ENCODE assay signal across 8 cellular contexts in genomic region chr3:12138044-12138443, GRCh38. TPM values are rescaled to one million over a fixed set of nuclear protein-coding genes. Genes with fewer than 3 reads are reported as not detected.
DNase-seq lines count a peak whose midpoint lies in the region; ATAC-seq and TF ChIP-seq lines count a peak whose summit lies in the region.

No MANE protein-coding gene starts in this region.

- H2AFZ ChIP-seq in OCI-LY7 (ENCODE audit: low read length): peak overlapping the region; percentile 49; the same call in 1 of the 2 replicates

- H3K79me2 ChIP-seq in OCI-LY7 (ENCODE audit: insufficient read depth, low read depth, low read length): no peaks in the 10 kb centered on the region

- intact Hi-C loops in OCI-LY7 (cut with micrococcal nuclease; ENCODE audit: unreplicated experiment) (loop anchor here (5.0 kb wide), 2 partner anchors 754 to 761 kb away; no protein-coding TSS in a partner anchor), sciatic nerve (cut with DNase I) (loop anchor here (5.0 kb wide), 1 partner anchor 339 kb away; no protein-coding TSS in a partner anchor), spleen (cut with DNase I; ENCODE audit: low total_unique reads) (loop anchor here (5.0 kb wide), 1 partner anchor 339 kb away; no protein-coding TSS in a partner anchor)

- 12 to 23% (median 15%) methylated on average over 1 of the region's 1 CpG for WGBS in spleen, 5 donors

- H4K20me1 ChIP-seq in OCI-LY7 (ENCODE audit: insufficient read depth, low read length): no peaks in the 10 kb centered on the region

- peak; percentile 46 for ATAC-seq in sciatic nerve

- DNase-seq in stimulated activated CD4-positive, alpha-beta T cell treated with anti-CD3 and anti-CD28 coated beads, Interleukin-1b, Interleukin-23, amount 100 ng/mL, for 48 hours: peak; percentile 25
- DNase-seq in stimulated activated CD4-positive, alpha-beta T cell treated with anti-CD3 and anti-CD28 coated beads, Interleukin-4, amount 100 ng/mL, for 1 hour: no peak
- DNase-seq in OCI-LY7 (ENCODE audit: low spot score) (peak; percentile 39), erythroblast (lab: John Stamatoyannopoulos, UW) (peak; percentile 5 to 27), sciatic nerve (ENCODE audit: low spot score) (no peak), spleen (no peak), OCI-M2 (lab: John Stamatoyannopoulos, UW; ENCODE audit: unreplicated experiment) (no peak), NCI-H2081 treated with DMSO at 0.1 percent for 48 hours (lab: John Stamatoyannopoulos, UW) (no peak)

- H3K27ac ChIP-seq in OCI-LY7 (ENCODE audit: low read depth, low read length, poor library complexity, severe bottlenecking) (no peak overlapping the region), spleen (peak overlapping the region in 1 of 8 donors; percentile 37)

- no peak overlapping the region for H3K4me3 ChIP-seq in OCI-LY7 (ENCODE audit: low read depth, low read length, poor library complexity, severe bottlenecking)
- H3K4me3 ChIP-seq in spleen: no peak overlapping the region

- H3K27me3 ChIP-seq in spleen (replicated peaks in 1 of 7): no peaks in the 10 kb centered on the region

- H3K36me3 ChIP-seq in OCI-LY7 (ENCODE audit: insufficient read depth, low read length) (no peaks in the 10 kb centered on the region), spleen (no peaks in the 10 kb centered on the region)

- H3K4me1 ChIP-seq in OCI-LY7 (ENCODE audit: insufficient read depth, low read length, poor library complexity, severe bottlenecking) (no peaks in the 10 kb centered on the region), spleen (peaks cover 0 to 17% (median 5%) of the 10 kb centered on the region in 6 donors)

- no peak overlapping the region for H3K4me2 ChIP-seq in OCI-LY7 (ENCODE audit: low read length)

- H3K9me2 ChIP-seq in OCI-LY7 (ENCODE audit: insufficient read depth, low read length): no peaks in the 10 kb centered on the region

- H3K9me3 ChIP-seq in OCI-LY7 (ENCODE audit: low read length) (no peaks in the 10 kb centered on the region), spleen (no peaks in the 10 kb centered on the region)

- POLR2A ChIA-PET in OCI-LY7 (lab: Charles Lee): no interaction called here

- CTCF ChIA-PET in OCI-LY7 (lab: Charles Lee; ENCODE audit: unreplicated experiment): no interaction called here

- TF ChIP-seq POLR2A in erythroblast (IDR thresholded peaks at IDR 0.05; ENCODE audit: low read length) (no peak), spleen (IDR thresholded peaks at IDR 0.05) (no peak)

- no TSS peak for BruUV-seq in OCI-LY7 (replicated peaks; lab: Mats Ljungman, UMichigan)

- peak; percentile 72 for TF ChIP-seq CTCF in OCI-LY7 (conservative IDR thresholded peaks at IDR 0.05; ENCODE audit: low read length)
- TF ChIP-seq CTCF in spleen (IDR thresholded peaks at IDR 0.05 in 8 of 11, conservative IDR thresholded peaks at IDR 0.05 in 3 of 11): no peak

RNA-seq across cellular contexts. Expression of gene TIMP4, which starts 20.7 kb away (rescaled TPM):
- not detected in 2 replicates for total RNA-seq in OCI-LY7 (2014; rRNA removed; shearing (Covaris generic))
- total RNA-seq in OCI-LY7 (2022) (not detected in 2 replicates), sciatic nerve (13.2 TPM), spleen (10 to 100 TPM in 1 of 7 donors, 1 to 10 TPM in 4, under 1 TPM in 2; 0.37 to 10.8 (median 2.5) TPM)
- 1 to 10 TPM in 2 of 3 donors, under 1 TPM in 1; 0.43 to 2.4 (median 1.9) TPM for polyA plus RNA-seq in spleen

Comparison
In these comparisons a context has a peak if more than half of its experiments do, and no peak if none do; other contexts are left out.
1. DNase-seq: peak in stimulated activated CD4-positive, alpha-beta T cell treated with anti-CD3 and anti-CD28 coated beads, Interleukin-1b, Interleukin-23, amount 100 ng/mL, for 48 hours (single experiment), OCI-LY7 (single experiment) and erythroblast (2 of 2); none in stimulated activated CD4-positive, alpha-beta T cell treated with anti-CD3 and anti-CD28 coated beads, Interleukin-4, amount 100 ng/mL, for 1 hour (single experiment), sciatic nerve (single experiment), spleen (single experiment), OCI-M2 (single experiment) and NCI-H2081 treated with DMSO at 0.1 percent for 48 hours (single experiment).